ENCODE assay signal across 35 cellular contexts in the genomic region with DNA sequence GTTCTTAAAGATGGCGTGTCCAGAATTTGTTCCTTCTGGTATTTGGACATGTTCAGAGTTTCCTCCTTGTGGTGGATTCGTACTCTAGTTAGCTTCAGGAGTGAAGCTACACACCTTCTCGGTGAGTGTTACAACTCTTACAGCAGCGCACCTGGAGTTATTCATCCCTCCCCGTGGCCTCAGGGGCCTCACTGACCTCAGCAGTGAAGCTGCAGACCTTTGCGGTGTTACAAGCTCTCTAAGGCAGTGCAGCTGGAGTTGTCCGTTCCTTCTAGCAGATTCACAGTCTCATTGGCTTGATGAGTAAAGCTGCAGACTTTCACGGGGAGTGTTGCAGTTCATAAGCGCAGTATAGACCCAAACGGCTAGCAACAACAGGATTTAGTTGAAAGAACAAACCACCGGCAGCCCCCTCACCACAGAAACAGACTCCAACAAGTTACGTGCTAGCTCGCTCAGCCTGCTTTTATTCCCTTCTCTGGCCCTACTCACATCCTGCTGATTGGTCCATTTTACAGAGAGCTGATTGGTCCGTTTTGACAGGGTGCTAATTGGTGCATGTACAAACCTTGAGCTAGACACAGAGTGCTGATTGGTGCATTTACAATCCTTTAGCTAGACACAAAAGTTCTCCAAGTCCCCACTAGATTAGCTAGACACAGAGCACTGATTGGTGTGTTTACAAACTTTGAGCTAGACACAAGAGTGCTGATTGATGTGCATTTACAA.
"Had no signal": no experiment of that assay in that cellular context is flagged by ENCODE, and none has a peak within 500 bp of the region (broad histone marks: within the 10 kb centered on the region; RNA-seq: fewer than 3 reads in every experiment).

No MANE protein-coding gene starts in this region.

- DNase-seq: activated CD4-positive, alpha-beta memory T cell treated with anti-CD3 and anti-CD28 coated beads, Interleukin-2, amount 10 ng/mL, durations not matched to agents 7 days and 5 days; activated CD4-positive, alpha-beta T cell treated with anti-CD3 and anti-CD28 coated beads for 4 hours; activated CD8-positive, alpha-beta memory T cell treated with anti-CD3 and anti-CD28 coated beads for 24 hours; activated CD8-positive, alpha-beta memory T cell treated with anti-CD3 and anti-CD28 coated beads, Interleukin-2, amount 10 ng/mL, durations not matched to agents 7 days and 5 days; activated effector memory CD4-positive, alpha-beta T cell treated with anti-CD3 and anti-CD28 coated beads, Interleukin-2, amount 50 U/mL, for 16 hours; activated naive CD4-positive, alpha-beta T cell; activated naive CD4-positive, alpha-beta T cell treated with anti-CD3 and anti-CD28 coated beads, Interleukin-2, amount 50 U/mL, for 16 hours; activated naive CD8-positive, alpha-beta T cell treated with anti-CD3 and anti-CD28 coated beads for 36 hours; activated T-cell treated with anti-CD3 and anti-CD28 coated beads, Interleukin-2, amount 50 U/mL, for 1 hour; activated T-cell treated with anti-CD3 and anti-CD28 coated beads, Interleukin-2, amount 50 U/mL, for 72 hours; amniotic stem cell; aorta; brain microvascular endothelial cell; central memory CD4-positive, alpha-beta T cell; Karpas-422; MG63; NCI-H1048; NCI-H1105 treated with DMSO at 0.1 percent for 48 hours; NCI-H1436; NCI-H1694; NCI-H2029; NCI-H2107; NCI-H2171; NCI-H526; NCI-H748 treated with DMSO at 0.1 percent for 48 hours; NK-92 treated with Interleukin-12 subunit alpha and Interleukin-12 subunit beta, amount 100 ng/mL, for 24 hours; PC-3; Peyer's patch; RPMI8226; SHP77 treated with DMSO at 0.1 percent for 48 hours; SK-N-SH had no signal

- H3K4me2 ChIP-seq: SK-N-SH had no signal

- H3K9ac ChIP-seq: SK-N-SH had no signal

- H3K27ac ChIP-seq: brain microvascular endothelial cell, Peyer's patch, SJSA1 had no signal

- H3K27me3 ChIP-seq: brain microvascular endothelial cell, MG63, Peyer's patch, SJSA1 had no signal

- FAIRE-seq: TTC549 had no signal

- H3K4me1 ChIP-seq: Peyer's patch, SJSA1 had no signal

- ATAC-seq: activated CD4-positive, CD25-positive, alpha-beta regulatory T cell treated with anti-CD3 and anti-CD28 coated beads, Interleukin-2, amount 50 U/mL, for 24 hours; activated CD8-positive, alpha-beta memory T cell treated with anti-CD3 and anti-CD28 coated beads, Interleukin-2, amount 10 ng/mL, durations not matched to agents 7 days and 5 days; activated T-cell treated with anti-CD3 and anti-CD28 coated beads, Interleukin-2, amount 50 U/mL, for 72 hours; activated T-helper 17 cell treated with anti-CD3 and anti-CD28 coated beads, Interleukin-2, amount 50 U/mL, for 72 hours; PC-3 had no signal

- H3K4me3 ChIP-seq: MG63, Peyer's patch, SJSA1 had no signal

- H3K36me3 ChIP-seq: brain microvascular endothelial cell, MG63, Peyer's patch had no signal

- H3K9me3 ChIP-seq: MG63, Peyer's patch, SJSA1, SK-N-SH had no signal
